Comparison of ENCODE assay signal across 30 cellular contexts in the genomic region with DNA sequence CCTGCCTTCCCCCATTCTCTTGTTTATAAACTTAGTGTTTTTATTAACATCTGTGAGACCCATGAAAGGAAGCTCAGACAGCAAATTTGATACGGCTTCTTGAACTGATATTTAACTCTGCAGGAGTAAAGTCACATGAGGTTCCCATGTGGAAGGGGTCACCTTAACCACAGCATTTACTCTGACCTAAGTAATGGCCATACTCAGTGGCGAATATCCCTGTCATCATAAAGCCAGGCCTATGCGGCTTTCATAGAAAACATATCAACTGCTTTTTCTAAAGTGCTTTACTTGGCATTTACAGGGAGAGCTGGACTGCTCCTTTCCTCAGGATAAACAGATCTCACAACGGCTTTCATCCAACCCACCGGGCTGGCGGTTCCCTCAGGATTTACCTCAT. TPM values are rescaled to one million over a fixed set of nuclear protein-coding genes. Genes with fewer than 3 reads are reported as not detected.
"Had no signal": no experiment of that assay in that cellular context is flagged by ENCODE, and none has a peak within 500 bp of the region (broad histone marks: within the 10 kb centered on the region; RNA-seq: fewer than 3 reads in every experiment).

No MANE protein-coding gene starts in this region.

- H3K36me3 ChIP-seq: esophagus squamous epithelium, gastrocnemius medialis, heart right ventricle, left lung, lower lobe of right lung had no signal

- H3K4me3 ChIP-seq: coronary artery, dorsolateral prefrontal cortex, esophagus squamous epithelium, gastrocnemius medialis, heart right ventricle, left lung, lower lobe of right lung, mucosa of descending colon had no signal

- H3K27me3 ChIP-seq: dorsolateral prefrontal cortex, esophagus squamous epithelium, gastrocnemius medialis, heart right ventricle, left lung had no signal

- H3K27ac ChIP-seq: coronary artery, dorsolateral prefrontal cortex, epithelial cell of prostate, esophagus squamous epithelium, gastrocnemius medialis, heart right ventricle, left lung, lower lobe of right lung had no signal

- ATAC-seq: esophagus mucosa, gastrocnemius medialis, heart right ventricle, left cardiac atrium, left lung, left ventricle myocardium superior, lower lobe of right lung, mucosa of descending colon had no signal

- DNase-seq: dermis blood vessel endothelial cell; dorsolateral prefrontal cortex; effector CD4-positive, alpha-beta T cell; effector memory CD4-positive, alpha-beta T cell; endodermal cell; erythroblast; esophagus squamous epithelium; foreskin fibroblast; foreskin melanocyte; gastrocnemius medialis; glutamatergic neuron; head of caudate nucleus; heart right ventricle; hippocampal formation; left cardiac atrium; left lung; left ventricle myocardium superior; lower lobe of right lung; mesenchymal stem cell; mucosa of descending colon had no signal

- H3K4me1 ChIP-seq: esophagus squamous epithelium, gastrocnemius medialis, heart right ventricle, left lung, lower lobe of right lung had no signal

- H3K9me3 ChIP-seq: gastrocnemius medialis, heart right ventricle, left lung, lower lobe of right lung, mucosa of descending colon had no signal

RNA-seq across cellular contexts. Expression of a gene that starts 9.0 kb away (rescaled TPM):
- total RNA-seq: dermis blood vessel endothelial cell, endodermal cell, esophagus mucosa, esophagus squamous epithelium, gastrocnemius medialis, glomerular endothelial cell, kidney epithelial cell, left cardiac atrium, left lung, left ventricle myocardium superior, lower lobe of right lung, lung microvascular endothelial cell, mesothelial cell of epicardium, myocyte had no signal
- polyA plus RNA-seq: keratinocyte had no signal

RNA-seq across cellular contexts. Expression of a gene that starts 30.3 kb away (rescaled TPM):
- total RNA-seq: dermis blood vessel endothelial cell, dorsolateral prefrontal cortex, endodermal cell, esophagus mucosa, esophagus squamous epithelium, gastrocnemius medialis, glomerular endothelial cell, heart right ventricle, kidney epithelial cell, left cardiac atrium, left lung, left ventricle myocardium superior, lower leg skin, lower lobe of right lung, lung microvascular endothelial cell, mesothelial cell of epicardium, mucosa of descending colon, myocyte had no signal
- polyA plus RNA-seq: heart right ventricle, keratinocyte had no signal

RNA-seq across cellular contexts. Expression of a gene that starts 41.5 kb away (rescaled TPM):
- total RNA-seq: dermis blood vessel endothelial cell, dorsolateral prefrontal cortex, endodermal cell, esophagus mucosa, esophagus squamous epithelium, glomerular endothelial cell, kidney epithelial cell, left cardiac atrium, left lung, left ventricle myocardium superior, lower leg skin, lower lobe of right lung, lung microvascular endothelial cell, mesothelial cell of epicardium, myocyte had no signal
- polyA plus RNA-seq: keratinocyte had no signal
